30 cellular contexts compared by ENCODE assay signal in genomic region chr21:19692231-19692630, GRCh38.
"Had no signal": no experiment of that assay in that cellular context is flagged by ENCODE, and none has a peak within 500 bp of the region (broad histone marks: within the 10 kb centered on the region; RNA-seq: fewer than 3 reads in every experiment).

No MANE protein-coding gene starts in this region.

- H3K4me3 Mint-ChIP-seq: immature natural killer cell; mesothelial cell of epicardium; naive B cell; natural killer cell; nephron progenitor cell; stimulated activated effector memory CD8-positive, alpha-beta T cell treated with anti-CD3 and anti-CD28 coated beads, Interleukin-12 subunit alpha, Interleukin-12 subunit beta, amount 100 ng/mL, for 72 hours; stimulated activated naive CD8-positive, alpha-beta T cell treated with anti-CD3 and anti-CD28 coated beads, Interleukin-15, Interleukin-2, amounts not matched to agents 100 ng/mL and 50 ng/mL, for 24 hours; type B pancreatic cell had no signal

- H3K36me3 ChIP-seq: left lung, lower lobe of right lung, pancreas, prostate gland, sigmoid colon, spleen, suprapubic skin, thoracic aorta, tibial artery, uterus had no signal

- H3K4me1 Mint-ChIP-seq: immature natural killer cell; mesothelial cell of epicardium; naive B cell; natural killer cell; nephron progenitor cell; stimulated activated effector memory CD8-positive, alpha-beta T cell treated with anti-CD3 and anti-CD28 coated beads, Interleukin-12 subunit alpha, Interleukin-12 subunit beta, amount 100 ng/mL, for 72 hours had no signal

- H3K4me1 ChIP-seq: left lung, lower lobe of right lung, prostate gland, sigmoid colon, spleen, suprapubic skin, tibial artery, uterus had no signal

- H3K27me3 ChIP-seq: left lung, pancreas, sigmoid colon, spleen, suprapubic skin, tibial artery, uterus had no signal

- H3K9me3 ChIP-seq: left lung, lower lobe of right lung, pancreas, prostate gland, sigmoid colon, suprapubic skin, thoracic aorta, tibial artery, uterus had no signal

- H3K27ac Mint-ChIP-seq: immature natural killer cell; mesothelial cell of epicardium; naive B cell; natural killer cell; nephron progenitor cell; stimulated activated effector memory CD8-positive, alpha-beta T cell treated with anti-CD3 and anti-CD28 coated beads, Interleukin-12 subunit alpha, Interleukin-12 subunit beta, amount 100 ng/mL, for 72 hours; stimulated activated naive CD8-positive, alpha-beta T cell treated with anti-CD3 and anti-CD28 coated beads, Interleukin-15, Interleukin-2, amounts not matched to agents 100 ng/mL and 50 ng/mL, for 24 hours; type B pancreatic cell had no signal

- DNase-seq: hypothalamus; immature natural killer cell; kidney; left colon; left lung; lower lobe of right lung; mammary epithelial cell; mesenchymal stem cell; naive B cell; natural killer cell; nephron progenitor cell; nucleus accumbens; pancreas; posterior cingulate gyrus; retina; right cardiac atrium; sigmoid colon; small intestine; spleen; stimulated activated CD4-positive, alpha-beta T cell treated with anti-CD3 and anti-CD28 coated beads, Interleukin-4, amount 100 ng/mL, for 24 hours; stimulated activated naive CD4-positive, alpha-beta T cell; tibial artery; uterus had no signal

- H3K4me3 ChIP-seq: left lung, lower lobe of right lung, pancreas, prostate gland, sigmoid colon, spleen, suprapubic skin, thoracic aorta, tibial artery, uterus had no signal

- H3K27me3 Mint-ChIP-seq: naive B cell; stimulated activated naive CD8-positive, alpha-beta T cell treated with anti-CD3 and anti-CD28 coated beads, Interleukin-15, Interleukin-2, amounts not matched to agents 100 ng/mL and 50 ng/mL, for 24 hours; type B pancreatic cell had no signal

- H3K36me3 Mint-ChIP-seq: mesothelial cell of epicardium; naive B cell; natural killer cell; stimulated activated effector memory CD8-positive, alpha-beta T cell treated with anti-CD3 and anti-CD28 coated beads, Interleukin-12 subunit alpha, Interleukin-12 subunit beta, amount 100 ng/mL, for 72 hours; type B pancreatic cell had no signal

- H3K9me3 Mint-ChIP-seq: mesothelial cell of epicardium, nephron progenitor cell, type B pancreatic cell had no signal

- H3K27ac ChIP-seq: left lung, lower lobe of right lung, pancreas, prostate gland, sigmoid colon, spleen, suprapubic skin, thoracic aorta, tibial artery, uterus had no signal
